In the genomic region with DNA sequence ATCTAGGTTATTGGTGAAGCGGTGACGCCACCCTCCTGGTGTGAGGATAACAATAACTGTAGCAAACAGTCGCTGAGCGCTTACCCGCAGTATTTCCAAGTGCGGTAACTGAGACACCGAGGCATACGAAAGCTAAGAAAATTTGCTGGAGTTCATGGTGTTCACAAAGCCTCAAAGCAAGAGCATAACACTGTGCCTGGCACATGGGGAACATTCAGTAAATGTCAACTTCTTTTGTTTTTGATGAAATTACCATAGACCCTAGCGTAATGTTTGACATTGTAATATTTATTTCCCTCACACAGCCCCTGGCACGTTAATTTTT, we compare ENCODE assay signal across 8 cellular contexts. TPM values are rescaled to one million over a fixed set of nuclear protein-coding genes. Genes with fewer than 3 reads are reported as not detected.
DNase-seq lines count a peak whose midpoint lies in the region; ATAC-seq and TF ChIP-seq lines count a peak whose summit lies in the region.

No MANE protein-coding gene starts in this region.

- H3K36me3 Mint-ChIP-seq in activated T-cell treated with anti-CD3 and anti-CD28 coated beads, Interleukin-2, amount 50 U/mL, for 4 hours (ENCODE audit: insufficient read depth) = peaks cover 3% of the 10 kb centered on the region

- in situ Hi-C loops in astrocyte of the spinal cord (cut with HindIII; ENCODE audit: low sequenced_read_pairs) = no loop called here

- H3K9me3 ChIP-seq in right lobe of liver (no peaks in the 10 kb centered on the region), thyroid gland (no peaks in the 10 kb centered on the region)

- peak overlapping the region; percentile 89 for H3K4me3 ChIP-seq in astrocyte of the spinal cord (ENCODE audit: low read depth, low read length)
- peak overlapping the region; percentile 73 to 89 (median 85) for H3K4me3 ChIP-seq in right lobe of liver
- peak overlapping the region; percentile 42 to 97 (median 83) for H3K4me3 ChIP-seq in thyroid gland (replicated peaks in 1 of 3)

- TF ChIP-seq CTCF in astrocyte of the spinal cord (IDR thresholded peaks at IDR 0.05; ENCODE audit: low read depth, low read length) = no peak
- TF ChIP-seq CTCF in right lobe of liver (IDR thresholded peaks at IDR 0.05) = no peak
- no peak for TF ChIP-seq CTCF in thyroid gland (IDR thresholded peaks at IDR 0.05)

- peaks cover 0 to 19% (median 0%) of the 10 kb centered on the region in 4 donors for H3K4me1 ChIP-seq in right lobe of liver
- H3K4me1 ChIP-seq in thyroid gland = peaks cover 0 to 4% of the 10 kb centered on the region in 2 donors

- intact Hi-C loops in right lobe of liver (cut with DNase I) (no loop called here), thyroid gland (cut with DNase I) (no loop called here)

- DNase-seq in activated T-cell treated with anti-CD3 and anti-CD28 coated beads, Interleukin-2, amount 50 U/mL, for 4 hours = no peak
- DNase-seq in activated T-cell treated with anti-CD3 and anti-CD28 coated beads for 4 hours (no peak), astrocyte of the spinal cord (ENCODE audit: low read depth, low spot score) (no peak), right lobe of liver (no peak), thyroid gland (no peak), glomerular visceral epithelial cell (ENCODE audit: extremely low spot score) (no peak)

- peak overlapping the region; percentile 88 for H3K4me3 Mint-ChIP-seq in activated T-cell treated with anti-CD3 and anti-CD28 coated beads, Interleukin-2, amount 50 U/mL, for 4 hours

- TF ChIP-seq POLR2A in right lobe of liver (IDR thresholded peaks at IDR 0.05) = no peak
- TF ChIP-seq POLR2A in thyroid gland (IDR thresholded peaks at IDR 0.05) = no peak

- H3K36me3 ChIP-seq in right lobe of liver = no peaks in the 10 kb centered on the region
- H3K36me3 ChIP-seq in thyroid gland = no peaks in the 10 kb centered on the region

- H3K27me3 ChIP-seq in right lobe of liver = no peaks in the 10 kb centered on the region
- no peaks in the 10 kb centered on the region for H3K27me3 ChIP-seq in thyroid gland

- peak overlapping the region; percentile 93 to 96 (median 96) for H3K27ac ChIP-seq in right lobe of liver
- H3K27ac ChIP-seq in thyroid gland = peak overlapping the region in 2 of 3 donors; percentile 95 to 99

- peaks cover 21% of the 10 kb centered on the region for H3K4me1 Mint-ChIP-seq in activated T-cell treated with anti-CD3 and anti-CD28 coated beads, Interleukin-2, amount 50 U/mL, for 4 hours (ENCODE audit: low read depth)

- 9% methylated on average over 8 of the region's 10 CpGs for WGBS in right lobe of liver (ENCODE audit: insufficient coverage, low coverage, low lambda C conversion rate, missing lambda C conversion rate)
- 10% methylated on average over 10 of the region's 10 CpGs for WGBS in thyroid gland, 2 donors

- H3K27me3 Mint-ChIP-seq in activated T-cell treated with anti-CD3 and anti-CD28 coated beads, Interleukin-2, amount 50 U/mL, for 4 hours (ENCODE audit: low read depth) = no peaks in the 10 kb centered on the region

- no peaks in the 10 kb centered on the region for H3K9me3 Mint-ChIP-seq in activated T-cell treated with anti-CD3 and anti-CD28 coated beads, Interleukin-2, amount 50 U/mL, for 4 hours

- ATAC-seq in activated T-cell treated with anti-CD3 and anti-CD28 coated beads, Interleukin-2, amount 50 U/mL, for 4 hours = no peak
- ATAC-seq in right lobe of liver = no peak
- ATAC-seq in HG02852 (IDR thresholded peaks at IDR 0.05; ENCODE audit: unreplicated experiment) = no peak
- no peak for ATAC-seq in GM18870 (IDR thresholded peaks at IDR 0.05; ENCODE audit: unreplicated experiment)

RNA-seq across cellular contexts. Expression of gene YEATS4, which starts 0.8 kb away (rescaled TPM):
- 10 to 100 TPM; 36.2 to 53.3 (median 39.8) TPM for total RNA-seq in activated T-cell treated with anti-CD3 and anti-CD28 coated beads, Interleukin-2, amount 50 U/mL, for 4 hours
- total RNA-seq in right lobe of liver = 10 to 100 TPM in 2 of 6 experiments, 1 to 10 TPM in 4; 2.9 to 17.3 (median 5.8) TPM
- 10 to 100 TPM; 13.8 to 37.8 (median 20.9) TPM for total RNA-seq in thyroid gland

RNA-seq across cellular contexts. Expression of gene LYZ, which starts 12.1 kb away (rescaled TPM):
- total RNA-seq in activated T-cell treated with anti-CD3 and anti-CD28 coated beads, Interleukin-2, amount 50 U/mL, for 4 hours = 1 to 10 TPM in 2 of 3 donors, under 1 TPM in 1; 0.71 to 1.8 (median 1.4) TPM
- 10 to 100 TPM in 5 of 6 experiments, 1 to 10 TPM in 1; 3.5 to 69.9 (median 18.8) TPM for total RNA-seq in right lobe of liver
- 10 to 100 TPM in 3 of 4 donors, 1 to 10 TPM in 1; 6.6 to 34.2 (median 16.9) TPM for total RNA-seq in thyroid gland
